In genomic region chr6:135951169-135951568, GRCh38 we compare ENCODE assay signal across 29 cellular contexts.
"Had no signal": no experiment of that assay in that cellular context is flagged by ENCODE, and none has a peak within 500 bp of the region (broad histone marks: within the 10 kb centered on the region; RNA-seq: fewer than 3 reads in every experiment).

No MANE protein-coding gene starts in this region.

- H3K27me3 ChIP-seq: heart left ventricle, suprapubic skin, tibial artery, upper lobe of right lung had no signal

- H3K36me3 ChIP-seq: suprapubic skin, tibial artery, upper lobe of right lung had no signal

- H3K4me1 ChIP-seq: psoas muscle, suprapubic skin, tibial artery, upper lobe of right lung had no signal

- ATAC-seq: activated CD8-positive, alpha-beta T cell treated with anti-CD3 and anti-CD28 coated beads for 36 hours; activated naive CD8-positive, alpha-beta T cell treated with anti-CD3 and anti-CD28 coated beads, Interleukin-2, amount 50 U/mL, for 24 hours; activated T-cell treated with anti-CD3 and anti-CD28 coated beads, Interleukin-2, amount 50 U/mL, for 4 hours; activated T-helper 17 cell treated with anti-CD3 and anti-CD28 coated beads, Interleukin-2, amount 50 U/mL, for 72 hours; esophagus mucosa; heart left ventricle; left colon; naive thymus-derived CD4-positive, alpha-beta T cell; psoas muscle; upper lobe of right lung; WTC11 had no signal

- H3K9me3 ChIP-seq: heart left ventricle, psoas muscle, suprapubic skin, tibial artery, upper lobe of right lung had no signal

- H3K4me1 Mint-ChIP-seq: activated naive CD4-positive, alpha-beta T cell treated with anti-CD3 and anti-CD28 coated beads, Interleukin-2, amount 50 U/mL, for 24 hours; activated naive CD8-positive, alpha-beta T cell treated with anti-CD3 and anti-CD28 coated beads, Interleukin-2, amount 50 U/mL, for 24 hours; activated T-helper 17 cell treated with anti-CD3 and anti-CD28 coated beads, Interleukin-2, amount 50 U/mL, for 72 hours; immature natural killer cell; naive thymus-derived CD4-positive, alpha-beta T cell; neural crest cell had no signal

- H3K9me3 Mint-ChIP-seq: activated CD8-positive, alpha-beta T cell treated with anti-CD3 and anti-CD28 coated beads for 36 hours; activated naive CD4-positive, alpha-beta T cell treated with anti-CD3 and anti-CD28 coated beads, Interleukin-2, amount 50 U/mL, for 24 hours; activated naive CD8-positive, alpha-beta T cell treated with anti-CD3 and anti-CD28 coated beads, Interleukin-2, amount 50 U/mL, for 24 hours; activated T-cell treated with anti-CD3 and anti-CD28 coated beads, Interleukin-2, amount 50 U/mL, for 4 hours; activated T-helper 17 cell treated with anti-CD3 and anti-CD28 coated beads, Interleukin-2, amount 50 U/mL, for 72 hours; immature natural killer cell; naive thymus-derived CD4-positive, alpha-beta T cell; neural crest cell; WTC11 had no signal

- H3K4me3 ChIP-seq: heart left ventricle, psoas muscle, smooth muscle cell, suprapubic skin, tibial artery, upper lobe of right lung had no signal

- H3K4me3 Mint-ChIP-seq: activated CD8-positive, alpha-beta T cell treated with anti-CD3 and anti-CD28 coated beads for 36 hours; activated naive CD4-positive, alpha-beta T cell treated with anti-CD3 and anti-CD28 coated beads, Interleukin-2, amount 50 U/mL, for 24 hours; activated naive CD8-positive, alpha-beta T cell treated with anti-CD3 and anti-CD28 coated beads, Interleukin-2, amount 50 U/mL, for 24 hours; activated T-cell treated with anti-CD3 and anti-CD28 coated beads, Interleukin-2, amount 50 U/mL, for 4 hours; activated T-helper 17 cell treated with anti-CD3 and anti-CD28 coated beads, Interleukin-2, amount 50 U/mL, for 72 hours; immature natural killer cell; naive thymus-derived CD4-positive, alpha-beta T cell; neural crest cell; WTC11 had no signal

- H3K27me3 Mint-ChIP-seq: activated CD8-positive, alpha-beta T cell treated with anti-CD3 and anti-CD28 coated beads for 36 hours; activated naive CD4-positive, alpha-beta T cell treated with anti-CD3 and anti-CD28 coated beads, Interleukin-2, amount 50 U/mL, for 24 hours; activated naive CD8-positive, alpha-beta T cell treated with anti-CD3 and anti-CD28 coated beads, Interleukin-2, amount 50 U/mL, for 24 hours; naive thymus-derived CD4-positive, alpha-beta T cell had no signal

- H3K27ac ChIP-seq: heart left ventricle, parathyroid adenoma, psoas muscle, suprapubic skin, tibial artery, upper lobe of right lung had no signal

- H3K36me3 Mint-ChIP-seq: activated naive CD4-positive, alpha-beta T cell treated with anti-CD3 and anti-CD28 coated beads, Interleukin-2, amount 50 U/mL, for 24 hours; immature natural killer cell; WTC11 had no signal

- DNase-seq: activated CD4-positive, alpha-beta T cell treated with anti-CD3 and anti-CD28 coated beads for 1 hour; activated CD4-positive, alpha-beta T cell treated with anti-CD3 and anti-CD28 coated beads, Interleukin-2, amount 50 U/mL, for 1 hour; activated CD8-positive, alpha-beta T cell treated with anti-CD3 and anti-CD28 coated beads for 36 hours; activated naive CD8-positive, alpha-beta T cell treated with anti-CD3 and anti-CD28 coated beads, Interleukin-2, amount 50 U/mL, for 24 hours; activated T-cell treated with anti-CD3 and anti-CD28 coated beads, Interleukin-2, amount 50 U/mL, for 4 hours; amygdala; central memory CD4-positive, alpha-beta T cell; foreskin fibroblast; heart left ventricle; hypothalamus; immature natural killer cell; kidney; left colon; mammary epithelial cell; midbrain; naive thymus-derived CD4-positive, alpha-beta T cell; psoas muscle; stimulated activated CD4-positive, alpha-beta T cell treated with anti-CD3 and anti-CD28 coated beads, Interleukin-1b, Interleukin-23, amount 100 ng/mL, for 48 hours; stimulated activated naive CD4-positive, alpha-beta T cell; tibial artery; upper lobe of right lung had no signal

- H3K27ac Mint-ChIP-seq: activated CD8-positive, alpha-beta T cell treated with anti-CD3 and anti-CD28 coated beads for 36 hours; activated naive CD4-positive, alpha-beta T cell treated with anti-CD3 and anti-CD28 coated beads, Interleukin-2, amount 50 U/mL, for 24 hours; activated naive CD8-positive, alpha-beta T cell treated with anti-CD3 and anti-CD28 coated beads, Interleukin-2, amount 50 U/mL, for 24 hours; activated T-helper 17 cell treated with anti-CD3 and anti-CD28 coated beads, Interleukin-2, amount 50 U/mL, for 72 hours; immature natural killer cell; naive thymus-derived CD4-positive, alpha-beta T cell; WTC11 had no signal
